In the genomic region with DNA sequence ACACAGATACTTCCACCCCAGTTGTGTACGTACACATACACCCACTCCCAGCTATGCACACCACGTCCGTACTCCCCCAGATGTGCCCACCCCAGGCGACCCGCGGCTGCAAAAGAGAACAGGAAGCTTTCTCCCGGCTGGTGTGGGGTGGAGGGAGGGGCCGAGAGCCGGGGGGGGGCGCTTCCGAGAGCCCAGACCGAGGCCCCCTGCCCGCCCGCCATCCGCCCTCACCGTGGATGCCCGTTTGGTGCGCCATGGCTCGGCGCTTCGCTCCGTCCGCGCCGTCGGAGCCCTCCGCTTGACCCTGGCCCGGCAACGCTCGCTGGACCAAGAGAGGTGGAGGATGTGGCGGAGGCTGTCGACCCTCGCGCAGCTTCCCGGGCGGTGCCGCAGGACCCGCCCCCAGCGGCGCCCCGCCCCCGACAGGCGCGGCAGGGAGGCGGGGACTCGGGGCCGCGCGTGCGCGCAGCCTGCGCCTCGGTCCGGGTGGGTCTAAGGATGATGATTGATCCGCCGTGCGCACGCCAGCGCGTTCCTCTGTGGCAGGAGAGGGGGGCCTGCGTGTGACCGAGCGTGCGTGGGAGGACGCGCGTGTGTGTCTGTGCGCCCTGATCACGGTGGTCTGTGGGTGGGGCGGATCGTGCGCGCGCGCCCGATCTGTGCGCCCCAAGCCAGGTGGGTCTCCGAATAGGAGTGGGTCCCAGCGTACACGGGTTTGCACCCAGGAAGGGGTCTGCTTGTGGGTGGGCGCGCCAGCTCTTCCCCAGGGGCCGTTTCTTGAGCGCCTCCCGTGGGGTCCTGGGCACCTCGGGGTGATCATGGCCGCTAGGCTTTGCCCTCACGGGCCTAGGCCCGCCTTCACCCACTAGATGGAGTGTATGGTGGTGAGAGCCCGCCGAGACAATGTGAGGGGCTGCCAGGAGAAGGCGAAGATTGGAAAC, we compare ENCODE assay signal across 1 cellular context.
TF ChIP-seq lines count a peak whose summit lies in the region.

TSS of gene TWF2 (minus strand) at position 398 of the 941 bp plus-strand sequence. CDS start at position 256, 142 bp downstream.

TF ChIP-seq in HepG2, 621 proteins besides CTCF, POLR2A, EP300 and RAD21 (continued from another document and continues in another):
- peak; percentile 15; the same call in 1 of the 2 replicates for TF ChIP-seq MIXL1 (CRISPR knock-in tag; IDR thresholded peaks at IDR 0.05)
- TF ChIP-seq SNRNP70 (IDR thresholded peaks at IDR 0.05; ENCODE audit: low read depth, low read length), result no peak
- TF ChIP-seq, protein P1, sequence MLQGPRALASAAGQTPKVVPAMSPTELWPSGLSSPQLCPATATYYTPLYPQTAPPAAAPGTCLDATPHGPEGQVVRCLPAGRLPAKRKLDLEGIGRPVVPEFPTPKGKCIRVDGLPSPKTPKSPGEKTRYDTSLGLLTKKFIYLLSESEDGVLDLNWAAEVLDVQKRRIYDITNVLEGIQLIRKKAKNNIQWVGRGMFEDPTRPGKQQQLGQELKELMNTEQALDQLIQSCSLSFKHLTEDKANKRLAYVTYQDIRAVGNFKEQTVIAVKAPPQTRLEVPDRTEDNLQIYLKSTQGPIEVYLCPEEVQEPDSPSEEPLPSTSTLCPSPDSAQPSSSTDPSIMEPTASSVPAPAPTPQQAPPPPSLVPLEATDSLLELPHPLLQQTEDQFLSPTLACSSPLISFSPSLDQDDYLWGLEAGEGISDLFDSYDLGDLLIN (CRISPR knock-in tag; IDR thresholded peaks at IDR 0.05; ENCODE audit: borderline replicate concordance), result no peak
- TF ChIP-seq ATM (IDR thresholded peaks at IDR 0.05; ENCODE audit: borderline replicate concordance), result no peak
- 0 out of 2 replicates have a peak, but pooled peaks have one; percentile 53 for TF ChIP-seq SNAI1 (CRISPR knock-in tag; IDR thresholded peaks at IDR 0.05; ENCODE audit: borderline replicate concordance)
- TF ChIP-seq ZFX (CRISPR knock-in tag; IDR thresholded peaks at IDR 0.05; ENCODE audit: low read depth), result peak; percentile 92
- no peak for TF ChIP-seq SIX1 (CRISPR knock-in tag; IDR thresholded peaks at IDR 0.05; ENCODE audit: borderline replicate concordance)
- no peak for TF ChIP-seq ZSCAN12 (CRISPR knock-in tag; IDR thresholded peaks at IDR 0.05)
- TF ChIP-seq HNRNPLL (IDR thresholded peaks at IDR 0.05; ENCODE audit: low read depth, low read length, poor library complexity, severe bottlenecking), result peak; percentile 72
- 0 out of 2 replicates have a peak, but pooled peaks have one; percentile 18 for TF ChIP-seq RFXAP (CRISPR knock-in tag; IDR thresholded peaks at IDR 0.05; ENCODE audit: borderline replicate concordance)
- TF ChIP-seq JARID2 (CRISPR knock-in tag; IDR thresholded peaks at IDR 0.05; ENCODE audit: insufficient replicate concordance), result no peak
- no peak for TF ChIP-seq BCLAF1 (IDR thresholded peaks at IDR 0.05)
- TF ChIP-seq HMG20B (CRISPR knock-in tag; conservative IDR thresholded peaks at IDR 0.05), result no peak
- TF ChIP-seq GATA4 (IDR thresholded peaks at IDR 0.05; ENCODE audit: borderline replicate concordance, low read depth), result peak; percentile 53; the same call in 1 of the 2 replicates
- peak; percentile 15; the same call in 1 of the 2 replicates for TF ChIP-seq ZNF816 (CRISPR knock-in tag; IDR thresholded peaks at IDR 0.05; ENCODE audit: borderline replicate concordance)
- no peak for TF ChIP-seq FOXA3 (CRISPR knock-in tag; IDR thresholded peaks at IDR 0.05)
- TF ChIP-seq FOXK1 (CRISPR knock-in tag; IDR thresholded peaks at IDR 0.05; ENCODE audit: borderline replicate concordance, low read depth), result no peak
- TF ChIP-seq PPARG (CRISPR knock-in tag; conservative IDR thresholded peaks at IDR 0.05), result no peak
- no peak for TF ChIP-seq EZH2 (conservative IDR thresholded peaks at IDR 0.05; ENCODE audit: low read depth, low read length)
- TF ChIP-seq, protein P2, sequence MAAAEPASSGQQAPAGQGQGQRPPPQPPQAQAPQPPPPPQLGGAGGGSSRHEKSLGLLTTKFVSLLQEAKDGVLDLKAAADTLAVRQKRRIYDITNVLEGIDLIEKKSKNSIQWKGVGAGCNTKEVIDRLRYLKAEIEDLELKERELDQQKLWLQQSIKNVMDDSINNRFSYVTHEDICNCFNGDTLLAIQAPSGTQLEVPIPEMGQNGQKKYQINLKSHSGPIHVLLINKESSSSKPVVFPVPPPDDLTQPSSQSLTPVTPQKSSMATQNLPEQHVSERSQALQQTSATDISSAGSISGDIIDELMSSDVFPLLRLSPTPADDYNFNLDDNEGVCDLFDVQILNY (CRISPR knock-in tag; conservative IDR thresholded peaks at IDR 0.05), result 0 out of 2 replicates have a peak, but pooled peaks have one; percentile 1
- TF ChIP-seq MLLT10 (CRISPR knock-in tag; IDR thresholded peaks at IDR 0.05), result no peak; the same call in 1 of the 2 replicates
- peak; percentile 59; the same call in 1 of the 2 replicates for TF ChIP-seq ZNF580 (CRISPR knock-in tag; IDR thresholded peaks at IDR 0.05; ENCODE audit: borderline replicate concordance, low read depth)
- no peak for TF ChIP-seq GPN1 (CRISPR knock-in tag; IDR thresholded peaks at IDR 0.05; ENCODE audit: borderline replicate concordance)
- no peak for TF ChIP-seq RFX5 (IDR thresholded peaks at IDR 0.05; ENCODE audit: low read depth, low read length)
- no peak; the same call in 1 of the 2 replicates for TF ChIP-seq FOXO1 (CRISPR knock-in tag; IDR thresholded peaks at IDR 0.05)
- no peak for TF ChIP-seq PRPF4 (IDR thresholded peaks at IDR 0.05; ENCODE audit: low read depth, low read length, poor library complexity, severe bottlenecking)
- 0 out of 2 replicates have a peak, but pooled peaks have one; percentile 91 for TF ChIP-seq PAX8 (CRISPR knock-in tag; IDR thresholded peaks at IDR 0.05; ENCODE audit: borderline replicate concordance)
- TF ChIP-seq ZIK1 (CRISPR knock-in tag; IDR thresholded peaks at IDR 0.05; ENCODE audit: borderline replicate concordance, low read depth), result peak; percentile 76; the same call in 1 of the 2 replicates
- peak; percentile 71 for TF ChIP-seq MYC (CRISPR knock-in tag; IDR thresholded peaks at IDR 0.05; ENCODE audit: borderline replicate concordance)
- TF ChIP-seq MED1 (CRISPR knock-in tag; IDR thresholded peaks at IDR 0.05), result peak; percentile 73
- TF ChIP-seq ELF3 (CRISPR knock-in tag; IDR thresholded peaks at IDR 0.05), result peak; percentile 23; the same call in 1 of the 2 replicates
- no peak for TF ChIP-seq ZNF543 (CRISPR knock-in tag; IDR thresholded peaks at IDR 0.05)
- TF ChIP-seq ZNF34 (CRISPR knock-in tag; IDR thresholded peaks at IDR 0.05; ENCODE audit: borderline replicate concordance), result 0 out of 2 replicates have a peak, but pooled peaks have one; percentile 40
- peak; percentile 17; the same call in 1 of the 2 replicates for TF ChIP-seq NRL (CRISPR knock-in tag; IDR thresholded peaks at IDR 0.05; ENCODE audit: borderline replicate concordance)
- peak; percentile 84; the same call in 1 of the 2 replicates for TF ChIP-seq CSRNP1 (CRISPR knock-in tag; IDR thresholded peaks at IDR 0.05)
- TF ChIP-seq KLF15 (CRISPR knock-in tag; IDR thresholded peaks at IDR 0.05; ENCODE audit: borderline replicate concordance), result 0 out of 2 replicates have a peak, but pooled peaks have one; percentile 48
- TF ChIP-seq TAF1 (CRISPR knock-in tag; IDR thresholded peaks at IDR 0.05), result peak; percentile 88
- TF ChIP-seq MATR3 (CRISPR knock-in tag; IDR thresholded peaks at IDR 0.05), result no peak
- no peak for TF ChIP-seq ZNF329 (CRISPR knock-in tag; IDR thresholded peaks at IDR 0.05; ENCODE audit: low read depth)
- TF ChIP-seq ZNF44 (CRISPR knock-in tag; IDR thresholded peaks at IDR 0.05), result peak; percentile 38; the same call in 1 of the 2 replicates
- no peak for TF ChIP-seq GRHL1 (CRISPR knock-in tag; conservative IDR thresholded peaks at IDR 0.05)
- no peak; the same call in 1 of the 2 replicates for TF ChIP-seq ZNF484 (CRISPR knock-in tag; IDR thresholded peaks at IDR 0.05; ENCODE audit: borderline replicate concordance, low read depth)
- peak; percentile 72; the same call in 1 of the 2 replicates for TF ChIP-seq DNMT1 (CRISPR knock-in tag; IDR thresholded peaks at IDR 0.05)
- TF ChIP-seq ZNF430 (CRISPR knock-in tag; IDR thresholded peaks at IDR 0.05), result peak; percentile 84
- peak; percentile 78; the same call in 1 of the 2 replicates for TF ChIP-seq ZBTB8A (CRISPR knock-in tag; IDR thresholded peaks at IDR 0.05; ENCODE audit: borderline replicate concordance, low read depth)
- no peak for TF ChIP-seq ELF1 (CRISPR knock-in tag; IDR thresholded peaks at IDR 0.05)
- peak; percentile 82 for TF ChIP-seq KDM4B (CRISPR knock-in tag; IDR thresholded peaks at IDR 0.05)
- TF ChIP-seq, protein P3, sequence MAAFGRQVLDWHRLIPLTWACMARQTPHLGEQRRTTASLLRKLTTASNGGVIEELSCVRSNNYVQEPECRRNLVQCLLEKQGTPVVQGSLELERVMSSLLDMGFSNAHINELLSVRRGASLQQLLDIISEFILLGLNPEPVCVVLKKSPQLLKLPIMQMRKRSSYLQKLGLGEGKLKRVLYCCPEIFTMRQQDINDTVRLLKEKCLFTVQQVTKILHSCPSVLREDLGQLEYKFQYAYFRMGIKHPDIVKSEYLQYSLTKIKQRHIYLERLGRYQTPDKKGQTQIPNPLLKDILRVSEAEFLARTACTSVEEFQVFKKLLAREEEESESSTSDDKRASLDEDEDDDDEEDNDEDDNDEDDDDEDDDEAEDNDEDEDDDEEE (CRISPR knock-in tag; IDR thresholded peaks at IDR 0.05), result 0 out of 2 replicates have a peak, but pooled peaks have one; percentile 21
- peak; percentile 80; the same call in 1 of the 2 replicates for TF ChIP-seq ZNF232 (CRISPR knock-in tag; IDR thresholded peaks at IDR 0.05; ENCODE audit: borderline replicate concordance)
- TF ChIP-seq HOXA5 (CRISPR knock-in tag; IDR thresholded peaks at IDR 0.05), result peak; percentile 58; the same call in 1 of the 2 replicates
- 0 out of 2 replicates have a peak, but pooled peaks have one; percentile 58 for TF ChIP-seq ZNF441 (CRISPR knock-in tag; IDR thresholded peaks at IDR 0.05; ENCODE audit: borderline replicate concordance)
- no peak for TF ChIP-seq ZNF510 (CRISPR knock-in tag; IDR thresholded peaks at IDR 0.05; ENCODE audit: low read depth)
